ENCODE assay signal across 23 cellular contexts in the genomic region with DNA sequence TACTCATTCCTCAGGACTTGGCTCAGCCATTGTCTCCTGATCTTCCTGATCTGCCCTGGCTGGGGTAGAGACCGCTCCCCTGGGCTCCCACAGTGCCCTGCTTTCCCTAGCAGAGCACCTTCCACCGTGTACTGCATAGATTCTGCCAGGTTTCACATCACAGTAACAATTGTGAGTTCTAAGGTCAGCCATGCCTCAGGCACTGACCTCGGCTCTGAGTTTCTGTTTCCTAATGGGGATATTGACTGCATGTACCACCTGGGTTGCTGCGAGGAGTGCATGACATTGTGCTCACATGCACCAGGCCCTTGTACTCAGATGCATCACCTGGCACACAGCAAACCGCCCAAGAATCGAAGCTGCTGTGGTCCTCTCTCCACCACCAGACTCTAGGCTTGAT.
"Had no signal": no experiment of that assay in that cellular context is flagged by ENCODE, and none has a peak within 500 bp of the region (broad histone marks: within the 10 kb centered on the region; RNA-seq: fewer than 3 reads in every experiment).

No MANE protein-coding gene starts in this region.

- H3K36me3 Mint-ChIP-seq: activated naive CD4-positive, alpha-beta T cell treated with anti-CD3 and anti-CD28 coated beads, Interleukin-2, amount 10 ng/mL, durations not matched to agents 7 days and 5 days had no signal

- DNase-seq: activated CD4-positive, alpha-beta T cell treated with anti-CD3 and anti-CD28 coated beads for 4 hours; activated CD8-positive, alpha-beta T cell treated with anti-CD3 and anti-CD28 coated beads for 36 hours; activated naive CD4-positive, alpha-beta T cell treated with anti-CD3 and anti-CD28 coated beads, Interleukin-2, amount 10 ng/mL, durations not matched to agents 7 days and 5 days; activated naive CD8-positive, alpha-beta T cell treated with anti-CD3 and anti-CD28 coated beads, Interleukin-2, amount 50 U/mL, for 24 hours; activated T-cell treated with anti-CD3 and anti-CD28 coated beads, Interleukin-2, amount 50 U/mL, for 24 hours; anterior cingulate cortex; brain microvascular endothelial cell; foreskin keratinocyte; hypothalamus; islet precursor cell; left colon; nephron progenitor cell; stimulated activated CD4-positive, alpha-beta T cell treated with anti-CD3 and anti-CD28 coated beads, Interleukin-2, amount 100 ng/mL, for 24 hours; stimulated activated naive CD8-positive, alpha-beta T cell treated with anti-CD3 and anti-CD28 coated beads, Interleukin-15, Interleukin-2, amounts not matched to agents 100 U/mL and 50 U/mL, for 24 hours; SW 1271; T-helper 2 cell had no signal

- H3K4me1 Mint-ChIP-seq: activated naive CD4-positive, alpha-beta T cell treated with anti-CD3 and anti-CD28 coated beads, Interleukin-2, amount 10 ng/mL, durations not matched to agents 7 days and 5 days; activated naive CD8-positive, alpha-beta T cell treated with anti-CD3 and anti-CD28 coated beads, Interleukin-2, amount 50 U/mL, for 24 hours had no signal

- H3K4me1 ChIP-seq: foreskin keratinocyte had no signal

- H3K36me3 ChIP-seq: prostate gland had no signal

- H3K4me3 ChIP-seq: coronary artery, prostate gland, right atrium auricular region, suprapubic skin had no signal

- H3K4me3 Mint-ChIP-seq: activated CD8-positive, alpha-beta T cell treated with anti-CD3 and anti-CD28 coated beads for 36 hours; activated naive CD4-positive, alpha-beta T cell treated with anti-CD3 and anti-CD28 coated beads, Interleukin-2, amount 10 ng/mL, durations not matched to agents 7 days and 5 days; activated naive CD8-positive, alpha-beta T cell treated with anti-CD3 and anti-CD28 coated beads, Interleukin-2, amount 50 U/mL, for 24 hours; activated T-cell treated with anti-CD3 and anti-CD28 coated beads, Interleukin-2, amount 50 U/mL, for 24 hours; mesothelial cell of epicardium; nephron progenitor cell; type B pancreatic cell had no signal

- H3K27me3 Mint-ChIP-seq: activated CD8-positive, alpha-beta T cell treated with anti-CD3 and anti-CD28 coated beads for 36 hours; activated naive CD4-positive, alpha-beta T cell treated with anti-CD3 and anti-CD28 coated beads, Interleukin-2, amount 10 ng/mL, durations not matched to agents 7 days and 5 days; activated naive CD8-positive, alpha-beta T cell treated with anti-CD3 and anti-CD28 coated beads, Interleukin-2, amount 50 U/mL, for 24 hours; activated T-cell treated with anti-CD3 and anti-CD28 coated beads, Interleukin-2, amount 50 U/mL, for 24 hours; type B pancreatic cell had no signal

- H3K9me3 Mint-ChIP-seq: activated CD8-positive, alpha-beta T cell treated with anti-CD3 and anti-CD28 coated beads for 36 hours; activated naive CD4-positive, alpha-beta T cell treated with anti-CD3 and anti-CD28 coated beads, Interleukin-2, amount 10 ng/mL, durations not matched to agents 7 days and 5 days; activated naive CD8-positive, alpha-beta T cell treated with anti-CD3 and anti-CD28 coated beads, Interleukin-2, amount 50 U/mL, for 24 hours; activated T-cell treated with anti-CD3 and anti-CD28 coated beads, Interleukin-2, amount 50 U/mL, for 24 hours; activated T-helper 2 cell treated with anti-CD3 and anti-CD28 coated beads, Interferon-gamma antibody, Interleukin-2, Interleukin-4, amounts not matched to agents 10 μg/mL and 5 μg/mL and 100 μg/mL, durations not matched to agents 14 hours and 24 hours and 36 hours; mesothelial cell of epicardium; nephron progenitor cell; type B pancreatic cell had no signal

- ATAC-seq: activated CD8-positive, alpha-beta T cell treated with anti-CD3 and anti-CD28 coated beads for 36 hours; activated naive CD8-positive, alpha-beta T cell treated with anti-CD3 and anti-CD28 coated beads, Interleukin-2, amount 50 U/mL, for 24 hours; foreskin keratinocyte; left colon; stimulated activated naive CD8-positive, alpha-beta T cell treated with anti-CD3 and anti-CD28 coated beads, Interleukin-15, Interleukin-2, amounts not matched to agents 100 U/mL and 50 U/mL, for 24 hours had no signal

- H3K9me3 ChIP-seq: prostate gland, right atrium auricular region, suprapubic skin had no signal

- H3K27ac ChIP-seq: brain microvascular endothelial cell, foreskin keratinocyte, prostate gland, suprapubic skin had no signal

- H3K27ac Mint-ChIP-seq: activated CD8-positive, alpha-beta T cell treated with anti-CD3 and anti-CD28 coated beads for 36 hours; activated naive CD4-positive, alpha-beta T cell treated with anti-CD3 and anti-CD28 coated beads, Interleukin-2, amount 10 ng/mL, durations not matched to agents 7 days and 5 days; activated naive CD8-positive, alpha-beta T cell treated with anti-CD3 and anti-CD28 coated beads, Interleukin-2, amount 50 U/mL, for 24 hours; activated T-cell treated with anti-CD3 and anti-CD28 coated beads, Interleukin-2, amount 50 U/mL, for 24 hours; activated T-helper 2 cell treated with anti-CD3 and anti-CD28 coated beads, Interferon-gamma antibody, Interleukin-2, Interleukin-4, amounts not matched to agents 10 μg/mL and 5 μg/mL and 100 μg/mL, durations not matched to agents 14 hours and 24 hours and 36 hours; mesothelial cell of epicardium; type B pancreatic cell had no signal

- H3K27me3 ChIP-seq: brain microvascular endothelial cell, foreskin keratinocyte, right atrium auricular region, suprapubic skin had no signal
